ENCODE assay signal across 8 cellular contexts in genomic region chr2:10434885-10435419, GRCh38. TPM values are rescaled to one million over a fixed set of nuclear protein-coding genes. Genes with fewer than 3 reads are reported as not detected.
A peak's percentile ranks its signal among the peaks of the same experiment; 100 is the strongest.
DNase-seq lines count a peak whose midpoint lies in the region; ATAC-seq, FAIRE-seq and TF ChIP-seq lines count a peak whose summit lies in the region.

No MANE protein-coding gene starts in this region.

- peaks cover 17% of the 10 kb centered on the region for H3K27me3 Mint-ChIP-seq in nephron progenitor cell (ENCODE audit: low read depth, poor library complexity)

- DNase-seq in C1 segment of cervical spinal cord (lab: John Stamatoyannopoulos, UW) = peak in 12 of 14 donors; percentile 16 to 82 (median 39)
- DNase-seq in HTR-8/SVneo (ENCODE audit: insufficient read length, low spot score) = peak; percentile 89
- DNase-seq in OCI-LY7 (ENCODE audit: low spot score) = peak; percentile 80
- DNase-seq in activated T-cell treated with anti-CD3 and anti-CD28 coated beads for 1 hour (ENCODE audit: low read depth) = peak; percentile 69
- DNase-seq in nephron progenitor cell = peak; percentile 91
- peak; percentile 79 for DNase-seq in stomach

- H3K4me1 Mint-ChIP-seq in nephron progenitor cell = peaks cover 20% of the 10 kb centered on the region

- peak; percentile 63 for FAIRE-seq in HTR-8/SVneo (lab: Jason Lieb, UNC)

- no peaks in the 10 kb centered on the region for H3K79me2 ChIP-seq in OCI-LY7 (ENCODE audit: insufficient read depth, low read depth, low read length)

- no peaks in the 10 kb centered on the region for H3K9me2 ChIP-seq in OCI-LY7 (ENCODE audit: insufficient read depth, low read length)

- no peak overlapping the region for H3K4me3 Mint-ChIP-seq in nephron progenitor cell

- peak; percentile 94 for TF ChIP-seq CTCF in OCI-LY7 (conservative IDR thresholded peaks at IDR 0.05; ENCODE audit: low read length)
- peak; percentile 97 for TF ChIP-seq CTCF in nephron progenitor cell (IDR thresholded peaks at IDR 0.05)
- TF ChIP-seq CTCF in stomach (IDR thresholded peaks at IDR 0.05) = peak in 6 of 7 experiments; percentile 71 to 97 (median 95)

- H3K4me2 ChIP-seq in OCI-LY7 (ENCODE audit: low read length) = no peak overlapping the region

- peaks cover 22% of the 10 kb centered on the region for H3K36me3 ChIP-seq in OCI-LY7 (ENCODE audit: insufficient read depth, low read length)
- peaks cover 6 to 12% (median 9%) of the 10 kb centered on the region in 4 donors for H3K36me3 ChIP-seq in stomach

- H3K4me3 ChIP-seq in OCI-LY7 (ENCODE audit: low read depth, low read length, poor library complexity, severe bottlenecking) (no peak overlapping the region), stomach (no peak overlapping the region)

- peaks cover 0 to 14% (median 0%) of the 10 kb centered on the region in 3 donors for H3K27me3 ChIP-seq in stomach

- H3K27ac Mint-ChIP-seq in nephron progenitor cell = no peak overlapping the region

- WGBS in stomach, 5 donors = 9 to 24% (median 13%) methylated on average over 6 to 19 of the region's 19 CpGs

- H3K36me3 Mint-ChIP-seq in nephron progenitor cell (ENCODE audit: low read depth) = peaks cover 8% of the 10 kb centered on the region

- intact Hi-C loops in OCI-LY7 (cut with micrococcal nuclease; ENCODE audit: unreplicated experiment) = loop anchor here (1.0 to 5.0 kb wide), 5 partner anchors 25 to 363 kb away; no protein-coding TSS in a partner anchor
- intact Hi-C loops in stomach (cut with DNase I; ENCODE audit: low total_unique reads) = loop anchor here (5.0 kb wide), 2 partner anchors 313 to 363 kb away; partner anchors contain the start of gene RRM2

- peaks cover 5% of the 10 kb centered on the region for H3K4me1 ChIP-seq in OCI-LY7 (ENCODE audit: insufficient read depth, low read length, poor library complexity, severe bottlenecking)
- H3K4me1 ChIP-seq in stomach = peaks cover 14 to 38% (median 23%) of the 10 kb centered on the region in 4 donors

- CTCF ChIA-PET in OCI-LY7 (lab: Charles Lee; ENCODE audit: unreplicated experiment) = interaction anchor here (0.6 to 1.7 kb wide), 9 partner anchors 10 to 365 kb away, joined by 3 to 14 read pairs (median 6); no protein-coding TSS in a partner anchor

- H3K9me3 Mint-ChIP-seq in nephron progenitor cell = no peaks in the 10 kb centered on the region

- no peak for TF ChIP-seq EP300 in stomach (IDR thresholded peaks at IDR 0.05)

- no peak overlapping the region for H2AFZ ChIP-seq in OCI-LY7 (ENCODE audit: low read length)

- no peaks in the 10 kb centered on the region for H3K9me3 ChIP-seq in OCI-LY7 (ENCODE audit: low read length)
- no peaks in the 10 kb centered on the region for H3K9me3 ChIP-seq in stomach

- ATAC-seq in GM19351 (IDR thresholded peaks at IDR 0.05; ENCODE audit: unreplicated experiment) (peak; percentile 79), esophagus mucosa (peak; percentile 70)

- H4K20me1 ChIP-seq in OCI-LY7 (ENCODE audit: insufficient read depth, low read length) = peaks cover 4% of the 10 kb centered on the region; the same call in 1 of the 2 replicates

- no peak overlapping the region for H3K27ac ChIP-seq in OCI-LY7 (ENCODE audit: low read depth, low read length, poor library complexity, severe bottlenecking)
- H3K27ac ChIP-seq in stomach = no peak overlapping the region

- POLR2A ChIA-PET in OCI-LY7 (lab: Charles Lee) = interaction anchor here (0.6 to 1.6 kb wide), 6 partner anchors 10 to 725 kb away, joined by 3 to 7 read pairs (median 3); partner anchors contain the start of gene ODC1

- BruUV-seq in OCI-LY7 (replicated peaks; lab: Mats Ljungman, UMichigan) = no TSS peak

- no peak for TF ChIP-seq POLR2A in stomach (IDR thresholded peaks at IDR 0.05)

RNA-seq across cellular contexts. Expression of gene ODC1, which starts 13.2 kb away (rescaled TPM):
- 273 and 306 TPM in 2 replicates for total RNA-seq in OCI-LY7 (2014; rRNA removed; shearing (Covaris generic))
- 221 and 256 TPM in 2 replicates for total RNA-seq in OCI-LY7 (2022)
- total RNA-seq in esophagus mucosa = 21.6 TPM
- total RNA-seq in stomach = 100 to 1,000 TPM in 3 of 5 donors, 10 to 100 TPM in 2; 33.0 to 148 (median 113) TPM
- 10 to 100 TPM; 32.2 to 51.8 (median 36.2) TPM for polyA plus RNA-seq in stomach

Comparison
In these comparisons a context has a peak if more than half of its experiments do, and no peak if none do; other contexts are left out.
1. DNase-seq: peak in every context shown above with its lines; median percentile 91 in nephron progenitor cell; 89 in HTR-8/SVneo; 80 in OCI-LY7; 79 in stomach; 69 in activated T-cell treated with anti-CD3 and anti-CD28 coated beads for 1 hour; 39 in C1 segment of cervical spinal cord.